8 cellular contexts compared by ENCODE assay signal in the genomic region with DNA sequence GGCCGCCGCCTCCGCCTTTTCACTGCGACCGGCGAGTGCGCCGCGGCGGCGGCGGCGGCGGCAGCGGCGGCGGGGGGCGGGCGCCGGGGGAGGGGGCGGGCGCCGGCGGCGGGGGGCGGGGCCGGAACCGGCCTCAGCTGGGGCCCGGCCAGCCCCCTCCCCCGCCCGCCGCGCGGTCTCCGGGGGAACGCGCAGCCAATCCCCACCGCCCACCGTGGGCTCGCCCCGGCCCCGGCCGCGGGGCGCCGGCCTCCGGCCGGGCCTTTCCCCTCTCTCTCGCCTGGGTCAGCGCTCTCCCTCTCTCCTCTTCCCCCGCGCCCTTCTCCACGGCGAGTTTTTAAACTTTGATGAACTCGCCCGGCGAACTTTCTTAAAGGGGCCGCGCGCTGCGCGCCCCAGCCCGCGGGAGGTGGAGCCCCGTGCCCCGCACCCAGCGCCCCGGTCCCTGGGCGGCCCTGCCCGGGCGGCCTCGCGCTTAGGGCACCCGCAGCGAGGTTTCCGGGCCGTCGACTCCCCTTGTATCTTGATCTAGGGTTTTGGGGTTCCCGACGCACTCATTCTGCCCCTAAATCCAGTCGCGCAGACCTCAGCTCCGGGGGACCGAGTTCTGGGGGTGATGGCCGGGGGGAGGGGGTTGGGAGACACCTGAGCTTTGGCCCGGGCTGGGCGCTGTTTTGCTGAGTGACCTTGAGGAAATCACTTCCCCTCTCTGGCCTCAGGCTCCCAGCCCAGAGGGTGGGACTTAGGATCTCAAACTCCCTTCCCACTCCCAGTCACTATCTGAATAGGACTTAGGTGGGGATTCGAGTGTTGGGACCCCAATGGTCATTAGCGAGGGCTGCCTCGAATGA. TPM values are rescaled to one million over a fixed set of nuclear protein-coding genes. Genes with fewer than 3 reads are reported as not detected.
DNase-seq lines count a peak whose midpoint lies in the region; ATAC-seq and TF ChIP-seq lines count a peak whose summit lies in the region.

TSS of gene RBPMS2 (minus strand) at position 39 of the 851 bp plus-strand sequence. CDS start 270 bp downstream, outside the sequence.

- H3K9ac ChIP-seq in DND-41 (ENCODE audit: low read depth, low read length) = peak within 1 kb of the TSS; percentile 55

- H3K4me1 ChIP-seq in DND-41 (ENCODE audit: insufficient read depth, low read length) = peaks cover 7% of the 10 kb centered on the region
- H3K4me1 ChIP-seq in effector memory CD4-positive, alpha-beta T cell (ENCODE audit: control insufficient read depth, insufficient read depth, low read length, poor library complexity, severe bottlenecking) = peaks cover 3% of the 10 kb centered on the region

- peak within 1 kb of the TSS; percentile 47 to 62; a peak in 3 of 4 replicates for H3K4me3 ChIP-seq in DND-41 (ENCODE audit: low read depth in 1 of 2, low read length in 2 of 2)
- H3K4me3 ChIP-seq in effector memory CD4-positive, alpha-beta T cell (ENCODE audit: insufficient read depth, low read depth, low read length, poor library complexity, severe bottlenecking) = peak within 1 kb of the TSS; percentile 45

- no peak within 1 kb of the TSS; the same call in 1 of the 2 replicates for H3K27ac ChIP-seq in DND-41 (ENCODE audit: low read length)
- H3K27ac ChIP-seq in effector memory CD4-positive, alpha-beta T cell (ENCODE audit: insufficient read depth, low read length, poor library complexity, severe bottlenecking) = no peak within 1 kb of the TSS

- H3K36me3 ChIP-seq in DND-41 (ENCODE audit: insufficient read depth, low read length) = no peaks in the 10 kb centered on the region
- no peaks in the 10 kb centered on the region for H3K36me3 ChIP-seq in effector memory CD4-positive, alpha-beta T cell (ENCODE audit: control insufficient read depth, insufficient read depth, low read length)

- peak within 1 kb of the TSS; percentile 80 for H2AFZ ChIP-seq in DND-41 (ENCODE audit: low read depth, low read length)

- H3K9me3 ChIP-seq in DND-41 (ENCODE audit: insufficient read depth, low read length, severe bottlenecking) = no peaks in the 10 kb centered on the region
- no peaks in the 10 kb centered on the region for H3K9me3 ChIP-seq in effector memory CD4-positive, alpha-beta T cell (ENCODE audit: control insufficient read depth, low read length)

- DNase-seq in DND-41 (peak; percentile 20), NCI-H226 (peak; percentile 21), myocyte (ENCODE audit: low read depth) (peak; percentile 7), SHP77 treated with DMSO at 0.1 percent for 48 hours (lab: John Stamatoyannopoulos, UW) (no peak)
- DNase-seq in effector memory CD4-positive, alpha-beta T cell = no peak

- no peak for TF ChIP-seq CTCF in DND-41 (IDR thresholded peaks at IDR 0.05; ENCODE audit: borderline replicate concordance, extremely low read depth, low read length, poor library complexity, severe bottlenecking)

- no peaks in the 10 kb centered on the region for H3K79me2 ChIP-seq in DND-41 (ENCODE audit: insufficient read depth, low read length)

- no peaks in the 10 kb centered on the region for H3K27me3 ChIP-seq in DND-41 (ENCODE audit: insufficient read depth, low read length, poor library complexity)
- peaks cover 15% of the 10 kb centered on the region for H3K27me3 ChIP-seq in effector memory CD4-positive, alpha-beta T cell (replicated peaks; ENCODE audit: control insufficient read depth, insufficient read depth, low read length, poor library complexity, severe bottlenecking)

- H4K20me1 ChIP-seq in DND-41 (ENCODE audit: insufficient read depth, low read length) = no peaks in the 10 kb centered on the region

- ATAC-seq in DND-41 (ENCODE audit: insufficient read depth, low read depth) (peak; percentile 74), GM21515 (IDR thresholded peaks at IDR 0.05; ENCODE audit: unreplicated experiment) (no peak), GM19397 (IDR thresholded peaks at IDR 0.05; ENCODE audit: unreplicated experiment) (no peak), HG02973 (IDR thresholded peaks at IDR 0.05; ENCODE audit: unreplicated experiment) (no peak)

- H3K4me2 ChIP-seq in DND-41 (ENCODE audit: insufficient read depth, low read length) = peak within 1 kb of the TSS; percentile 85

RNA-seq across cellular contexts. Expression of gene RBPMS2, which starts in this region (rescaled TPM):
- total RNA-seq in myocyte = not detected in 2 replicates
- 0.10 TPM for polyA plus RNA-seq in myocyte (2012)

Comparison
In these comparisons a context has a peak if more than half of its experiments do, and no peak if none do; other contexts are left out.
1. Peak in DNase-seq in myocyte; RNA of the gene not detected or under 1 TPM.
2. DNase-seq: peak in DND-41 (single experiment) and NCI-H226 (single experiment); none in effector memory CD4-positive, alpha-beta T cell (0 of 3) and SHP77 treated with DMSO at 0.1 percent for 48 hours (single experiment).